In genomic region chr16:68526143-68526781, GRCh38 we compare ENCODE assay signal across 21 cellular contexts.
"Had no signal": no experiment of that assay in that cellular context is flagged by ENCODE, and none has a peak within 500 bp of the region (broad histone marks: within the 10 kb centered on the region; RNA-seq: fewer than 3 reads in every experiment).

No MANE protein-coding gene starts in this region.

- H3K27ac ChIP-seq: foreskin keratinocyte, VCaP had no signal

- H3K4me1 ChIP-seq: foreskin keratinocyte had no signal

- ATAC-seq: activated CD4-positive, alpha-beta T cell treated with anti-CD3 and anti-CD28 coated beads for 36 hours; activated CD8-positive, alpha-beta memory T cell treated with anti-CD3 and anti-CD28 coated beads, Interleukin-2, amount 10 ng/mL, durations not matched to agents 7 days and 5 days; effector memory CD8-positive, alpha-beta T cell; foreskin keratinocyte; stimulated activated naive CD8-positive, alpha-beta T cell treated with anti-CD3 and anti-CD28 coated beads, Interleukin-15, Interleukin-2, amounts not matched to agents 100 U/mL and 50 U/mL, for 24 hours; T-cell had no signal

- DNase-seq: activated CD4-positive, alpha-beta memory T cell treated with anti-CD3 and anti-CD28 coated beads for 36 hours; activated CD4-positive, alpha-beta T cell treated with anti-CD3 and anti-CD28 coated beads for 36 hours; activated CD8-positive, alpha-beta memory T cell treated with anti-CD3 and anti-CD28 coated beads, Interleukin-2, amount 10 ng/mL, durations not matched to agents 7 days and 5 days; activated naive CD4-positive, alpha-beta T cell treated with anti-CD3 and anti-CD28 coated beads for 36 hours; activated T-cell treated with anti-CD3 and anti-CD28 coated beads, Interleukin-2, amount 50 U/mL, for 1 hour; effector memory CD8-positive, alpha-beta T cell; foreskin keratinocyte; head of caudate nucleus; immature natural killer cell; naive B cell; retina; stimulated activated CD4-positive, alpha-beta T cell treated with anti-CD3 and anti-CD28 coated beads, Interleukin-15, amount 100 ng/mL, for 24 hours; stimulated activated CD4-positive, alpha-beta T cell treated with anti-CD3 and anti-CD28 coated beads, Interleukin-4, amount 100 ng/mL, for 4 hours; stimulated activated CD8-positive, alpha-beta memory T cell treated with anti-CD3 and anti-CD28 coated beads, Interleukin-4, amount 100 ng/mL, for 48 hours; stimulated activated naive CD8-positive, alpha-beta T cell treated with anti-CD3 and anti-CD28 coated beads, Interleukin-15, Interleukin-2, amounts not matched to agents 100 U/mL and 50 U/mL, for 24 hours; T-cell; T1000; trophoblast cell had no signal

- H3K27me3 ChIP-seq: foreskin keratinocyte had no signal

- FAIRE-seq: astrocyte, bronchial epithelial cell had no signal
